In genomic region chr9:75087279-75087823, GRCh38 we compare ENCODE assay signal across 8 cellular contexts. TPM values are rescaled to one million over a fixed set of nuclear protein-coding genes. Genes with fewer than 3 reads are reported as not detected.
DNase-seq lines count a peak whose midpoint lies in the region; ATAC-seq and TF ChIP-seq lines count a peak whose summit lies in the region.

No MANE protein-coding gene starts in this region.

- H3K4me2 ChIP-seq in neural cell (ENCODE audit: low read length), result peak overlapping the region; percentile 46

- peak overlapping the region; percentile 62 for H2AFZ ChIP-seq in neural cell (ENCODE audit: low read depth, low read length)

- H3K4me1 ChIP-seq in esophagus squamous epithelium, result peaks cover 26 to 81% (median 44%) of the 10 kb centered on the region in 3 donors
- peaks cover 0 to 2% of the 10 kb centered on the region in 2 donors for H3K4me1 ChIP-seq in aorta (ENCODE audit: control insufficient read depth in 1 of 2, insufficient read depth in 2 of 2, low read length in 2 of 2)

- peak overlapping the region; percentile 67 for H3K9ac ChIP-seq in neural cell (ENCODE audit: low read length)

- H3K36me3 ChIP-seq in esophagus squamous epithelium, result peaks cover 0 to 3% (median 0%) of the 10 kb centered on the region in 3 donors
- no peaks in the 10 kb centered on the region for H3K36me3 ChIP-seq in neural cell (ENCODE audit: insufficient read depth, low read length)
- no peaks in the 10 kb centered on the region for H3K36me3 ChIP-seq in aorta (ENCODE audit: control insufficient read depth in 1 of 2, insufficient read depth in 2 of 2, low read length in 1 of 2)

- ATAC-seq in aorta (ENCODE audit: low FRiP score), result no peak

- H3K79me2 ChIP-seq in neural cell (replicated peaks; ENCODE audit: insufficient read depth, low read length), result no peaks in the 10 kb centered on the region

- intact Hi-C loops in esophagus squamous epithelium (cut with DNase I), result no loop called here
- intact Hi-C loops in aorta (cut with DNase I), result loop anchor here (5.0 kb wide), 2 partner anchors 60 to 135 kb away; partner anchors contain the start of genes C9orf40 (in 2 of the 2) and CARNMT1 (in 2 of the 2)

- TF ChIP-seq EP300 in neural cell (conservative IDR thresholded peaks at IDR 0.05; ENCODE audit: poor library complexity, severe bottlenecking), result no peak

- TF ChIP-seq RAD21 in neural cell (conservative IDR thresholded peaks at IDR 0.05), result no peak

- TF ChIP-seq POLR2A in esophagus squamous epithelium (IDR thresholded peaks at IDR 0.05), result no peak

- TF ChIP-seq CTCF in esophagus squamous epithelium (IDR thresholded peaks at IDR 0.05) (peak in 1 of 6 experiments; percentile 20), neural cell (IDR thresholded peaks at IDR 0.05; ENCODE audit: poor library complexity, severe bottlenecking) (no peak)

- peak overlapping the region; percentile 95 to 100 (median 100) for H3K27ac ChIP-seq in esophagus squamous epithelium
- peak overlapping the region; percentile 52 for H3K27ac ChIP-seq in neural cell (ENCODE audit: low read length)
- peak overlapping the region in 1 of 2 donors; percentile 66 for H3K27ac ChIP-seq in aorta (ENCODE audit: low read depth in 1 of 2, low read length in 2 of 2)

- WGBS in esophagus squamous epithelium, 2 donors, result 2 to 4% methylated on average over 19 of the region's 20 CpGs
- 0 to 1% methylated on average over 20 of the region's 20 CpGs for WGBS in aorta, 2 donors

- peak overlapping the region; percentile 75 to 96 (median 94) for H3K4me3 ChIP-seq in esophagus squamous epithelium
- peak overlapping the region; percentile 93 for H3K4me3 ChIP-seq in neural cell (ENCODE audit: low read length)
- H3K4me3 ChIP-seq in aorta (ENCODE audit: low read length in 2 of 2), result peak overlapping the region; percentile 73 to 89

- no peaks in the 10 kb centered on the region for H4K20me1 ChIP-seq in neural cell (ENCODE audit: insufficient read depth)

- no peaks in the 10 kb centered on the region for H3F3A ChIP-seq in neural cell (ENCODE audit: insufficient read depth, low read length, poor library complexity, severe bottlenecking)

- no peaks in the 10 kb centered on the region for H3K9me3 ChIP-seq in esophagus squamous epithelium
- H3K9me3 ChIP-seq in neural cell (ENCODE audit: low read length), result no peaks in the 10 kb centered on the region
- H3K9me3 ChIP-seq in aorta (ENCODE audit: control insufficient read depth, low read length), result no peaks in the 10 kb centered on the region

- no peaks in the 10 kb centered on the region for H3K9me2 ChIP-seq in neural cell (ENCODE audit: insufficient read depth, low read length)

- H3K27me3 ChIP-seq in esophagus squamous epithelium, result no peaks in the 10 kb centered on the region
- peaks cover 11% of the 10 kb centered on the region for H3K27me3 ChIP-seq in neural cell (ENCODE audit: insufficient read depth, low read depth, low read length)
- no peaks in the 10 kb centered on the region for H3K27me3 ChIP-seq in aorta (ENCODE audit: control insufficient read depth in 1 of 2, insufficient read depth in 2 of 2, low read length in 1 of 2)

- DNase-seq in NCI-H1694 treated with DMSO at 0.1 percent for 48 hours (lab: John Stamatoyannopoulos, UW) (peak; percentile 0), NCI-H1694 (lab: John Stamatoyannopoulos, UW) (no peak), HCEC 1CT (peak; percentile 41), NCI-H2029 treated with DMSO at 0.1 percent for 48 hours (lab: John Stamatoyannopoulos, UW) (peak; percentile 31), esophagus squamous epithelium (lab: John Stamatoyannopoulos, UW) (no peak), aorta (peak in 1 of 2 donors; percentile 69)
- DNase-seq in activated CD8-positive, alpha-beta memory T cell treated with anti-CD3 and anti-CD28 coated beads, Interleukin-2, amount 50 U/mL, for 4 hours, result peak; percentile 33

TF ChIP-seq in neural cell, 6 proteins besides CTCF, POLR2A, EP300 and RAD21:
- TF ChIP-seq POLR2AphosphoS5 (IDR thresholded peaks at IDR 0.05), result no peak
- TF ChIP-seq, protein P1, sequence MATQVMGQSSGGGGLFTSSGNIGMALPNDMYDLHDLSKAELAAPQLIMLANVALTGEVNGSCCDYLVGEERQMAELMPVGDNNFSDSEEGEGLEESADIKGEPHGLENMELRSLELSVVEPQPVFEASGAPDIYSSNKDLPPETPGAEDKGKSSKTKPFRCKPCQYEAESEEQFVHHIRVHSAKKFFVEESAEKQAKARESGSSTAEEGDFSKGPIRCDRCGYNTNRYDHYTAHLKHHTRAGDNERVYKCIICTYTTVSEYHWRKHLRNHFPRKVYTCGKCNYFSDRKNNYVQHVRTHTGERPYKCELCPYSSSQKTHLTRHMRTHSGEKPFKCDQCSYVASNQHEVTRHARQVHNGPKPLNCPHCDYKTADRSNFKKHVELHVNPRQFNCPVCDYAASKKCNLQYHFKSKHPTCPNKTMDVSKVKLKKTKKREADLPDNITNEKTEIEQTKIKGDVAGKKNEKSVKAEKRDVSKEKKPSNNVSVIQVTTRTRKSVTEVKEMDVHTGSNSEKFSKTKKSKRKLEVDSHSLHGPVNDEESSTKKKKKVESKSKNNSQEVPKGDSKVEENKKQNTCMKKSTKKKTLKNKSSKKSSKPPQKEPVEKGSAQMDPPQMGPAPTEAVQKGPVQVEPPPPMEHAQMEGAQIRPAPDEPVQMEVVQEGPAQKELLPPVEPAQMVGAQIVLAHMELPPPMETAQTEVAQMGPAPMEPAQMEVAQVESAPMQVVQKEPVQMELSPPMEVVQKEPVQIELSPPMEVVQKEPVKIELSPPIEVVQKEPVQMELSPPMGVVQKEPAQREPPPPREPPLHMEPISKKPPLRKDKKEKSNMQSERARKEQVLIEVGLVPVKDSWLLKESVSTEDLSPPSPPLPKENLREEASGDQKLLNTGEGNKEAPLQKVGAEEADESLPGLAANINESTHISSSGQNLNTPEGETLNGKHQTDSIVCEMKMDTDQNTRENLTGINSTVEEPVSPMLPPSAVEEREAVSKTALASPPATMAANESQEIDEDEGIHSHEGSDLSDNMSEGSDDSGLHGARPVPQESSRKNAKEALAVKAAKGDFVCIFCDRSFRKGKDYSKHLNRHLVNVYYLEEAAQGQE (IDR thresholded peaks at IDR 0.05; ENCODE audit: borderline replicate concordance), result no peak
- TF ChIP-seq SMC3 (conservative IDR thresholded peaks at IDR 0.05; ENCODE audit: poor library complexity), result no peak
- no peak for TF ChIP-seq EZH2 (IDR thresholded peaks at IDR 0.05; ENCODE audit: borderline replicate concordance, insufficient read depth, low read length, poor library complexity, severe bottlenecking)
- TF ChIP-seq MXI1 (conservative IDR thresholded peaks at IDR 0.05; ENCODE audit: poor library complexity, severe bottlenecking), result no peak
- TF ChIP-seq TAF1 (IDR thresholded peaks at IDR 0.05; ENCODE audit: low read depth), result no peak

RNA-seq across cellular contexts. Expression of gene NMRK1, which starts 0.6 kb away (rescaled TPM):
- 10 to 100 TPM; 23.1 to 36.4 (median 29.5) TPM for total RNA-seq in esophagus squamous epithelium
- 11.5 and 12.9 TPM in 2 replicates for polyA plus RNA-seq in neural cell
- polyA minus RNA-seq in neural cell, result 3.9 and 5.0 TPM in 2 replicates
- 10 to 100 TPM; 33.1 TPM for total RNA-seq in aorta
- 10 to 100 TPM; 40.1 to 62.6 TPM for polyA plus RNA-seq in aorta

RNA-seq across cellular contexts. Expression of gene OSTF1, which starts 1.0 kb away (rescaled TPM):
- total RNA-seq in esophagus squamous epithelium (100 to 1,000 TPM in 2 of 4 donors, 10 to 100 TPM in 2; 70.1 to 100 (median 86.0) TPM), aorta (10 to 100 TPM; 34.6 to 47.7 TPM)
- polyA plus RNA-seq in neural cell (6.2 and 8.8 TPM in 2 replicates), aorta (10 to 100 TPM; 24.8 to 49.3 TPM)
- polyA minus RNA-seq in neural cell, result 8.5 and 9.0 TPM in 2 replicates

RNA-seq across cellular contexts. Expression of gene CARNMT1, which starts 59.3 kb away (rescaled TPM):
- total RNA-seq in esophagus squamous epithelium (10 to 100 TPM; 16.0 to 28.4 (median 23.8) TPM), aorta (10 to 100 TPM; 10.1 to 15.1 TPM)
- polyA plus RNA-seq in neural cell (15.3 and 15.7 TPM in 2 replicates), aorta (1 to 10 TPM; 1.8 to 5.3 TPM)
- polyA minus RNA-seq in neural cell, result 41.4 and 46.0 TPM in 2 replicates

Comparison
In these comparisons a context has a peak if more than half of its experiments do, and no peak if none do; other contexts are left out.
1. DNase-seq: peak in NCI-H1694 treated with DMSO at 0.1 percent for 48 hours (single experiment), HCEC 1CT (single experiment), NCI-H2029 treated with DMSO at 0.1 percent for 48 hours (single experiment) and activated CD8-positive, alpha-beta memory T cell treated with anti-CD3 and anti-CD28 coated beads, Interleukin-2, amount 50 U/mL, for 4 hours (single experiment); none in NCI-H1694 (single experiment) and esophagus squamous epithelium (single experiment).
2. Peak in every context shown above with its lines, with median percentiles within 50 percentile points of each other: H3K4me3 ChIP-seq.